9 cellular contexts compared by ENCODE assay signal in genomic region chrX:63761639-63762038, GRCh38. TPM values are rescaled to one million over a fixed set of nuclear protein-coding genes. Genes with fewer than 3 reads are reported as not detected.
A peak's percentile ranks its signal among the peaks of the same experiment; 100 is the strongest.
DNase-seq lines count a peak whose midpoint lies in the region; ATAC-seq, FAIRE-seq and TF ChIP-seq lines count a peak whose summit lies in the region.
"Had no signal": no experiment of that assay in that cellular context is flagged by ENCODE, and none has a peak within 500 bp of the region (broad histone marks: within the 10 kb centered on the region; RNA-seq: fewer than 3 reads in every experiment).

No MANE protein-coding gene starts in this region.

- no peak overlapping the region for H2BK120ac ChIP-seq in H1 (replicated peaks; ENCODE audit: low read depth, low read length)

- no peak for DNase-seq in H1 (ENCODE audit: low read depth in 1 of 2, low spot score in 2 of 2)
- no peak for DNase-seq in esophagus muscularis mucosa (ENCODE audit: extremely low spot score)
- DNase-seq in effector memory CD4-positive, alpha-beta T cell, result no peak
- DNase-seq in H4 (ENCODE audit: low spot score), result no peak
- DNase-seq in NCI-H2029 treated with DMSO at 0.1 percent for 48 hours (lab: John Stamatoyannopoulos, UW), result no peak
- DNase-seq: activated naive CD8-positive, alpha-beta T cell treated with anti-CD3 and anti-CD28 coated beads for 36 hours had no signal

- no peak overlapping the region for H3K27ac ChIP-seq in H1 (ENCODE audit: low read depth, low read length)
- no peak overlapping the region for H3K27ac ChIP-seq in esophagus muscularis mucosa (replicated peaks in 1 of 4)
- H3K27ac ChIP-seq in effector memory CD4-positive, alpha-beta T cell (ENCODE audit: insufficient read depth, low read length, poor library complexity, severe bottlenecking), result no peak overlapping the region

- no peak overlapping the region for H4K8ac ChIP-seq in H1 (ENCODE audit: extremely low read depth, insufficient read depth, low read length)

- H3K4ac ChIP-seq in H1 (replicated peaks; ENCODE audit: insufficient read length, low read depth, low read length), result no peak overlapping the region

- H4K20me1 ChIP-seq in H1 (replicated peaks in 1 of 2; ENCODE audit: control insufficient read depth in 1 of 2, insufficient read depth in 2 of 2, low read length in 2 of 2), result no peaks in the 10 kb centered on the region

- TF ChIP-seq POLR2A in H1 (IDR thresholded peaks at IDR 0.05; ENCODE audit: control extremely low read depth in 1 of 2, low read depth in 2 of 2, low read length in 2 of 2), result no peak
- TF ChIP-seq POLR2A in esophagus muscularis mucosa (IDR thresholded peaks at IDR 0.05; ENCODE audit: low read depth), result no peak

- H3K23ac ChIP-seq in H1 (ENCODE audit: insufficient read length), result no peak overlapping the region

- no peak overlapping the region for H4K5ac ChIP-seq in H1 (ENCODE audit: insufficient read length, low read depth, low read length)

- peaks cover 0 to 12% of the 10 kb centered on the region in 2 experiments; a peak in 2 of 4 replicates for H3K79me2 ChIP-seq in H1 (ENCODE audit: control insufficient read depth in 1 of 2, insufficient read depth in 2 of 2, low read length in 2 of 2)

- no peaks in the 10 kb centered on the region for H3K23me2 ChIP-seq in H1 (ENCODE audit: low read depth, low read length)

- CTCF ChIA-PET in H1 (lab: Charles Lee; ENCODE audit: partially characterized antibody), result interaction anchor here (0.9 to 2.2 kb wide), 5 partner anchors 11 to 21 kb away, joined by 3 to 7 read pairs (median 4); no protein-coding TSS in a partner anchor

- no peak overlapping the region for H3K4me2 ChIP-seq in H1 (ENCODE audit: insufficient read depth in 1 of 2, low read depth in 2 of 2, low read length in 2 of 2)

- H3K18ac ChIP-seq in H1 (ENCODE audit: extremely low read depth, low read length), result no peak overlapping the region

- TF ChIP-seq RAD21 in H1 (IDR thresholded peaks at IDR 0.05 in 1 of 2, conservative IDR thresholded peaks at IDR 0.05 in 1 of 2; ENCODE audit: low read depth in 2 of 2, low read length in 2 of 2), result peak; percentile 16 to 35; a peak in 2 of 4 replicates

- peak; percentile 19 for FAIRE-seq in H1 (lab: Jason Lieb, UNC)

- H2BK15ac ChIP-seq in H1 (ENCODE audit: low read length), result no peak overlapping the region

- H3K9me3 ChIP-seq in H1 (ENCODE audit: insufficient read depth in 2 of 2, low read depth in 1 of 2, low read length in 1 of 2), result no peaks in the 10 kb centered on the region
- H3K9me3 ChIP-seq in esophagus muscularis mucosa, result no peaks in the 10 kb centered on the region
- no peaks in the 10 kb centered on the region for H3K9me3 ChIP-seq in effector memory CD4-positive, alpha-beta T cell (ENCODE audit: control insufficient read depth, low read length)

- H2BK20ac ChIP-seq in H1 (ENCODE audit: low read length), result no peak overlapping the region

- no peak overlapping the region for H3K56ac ChIP-seq in H1 (replicated peaks; ENCODE audit: insufficient read length, low read depth, low read length)

- POLR2A ChIA-PET in H1 (lab: Charles Lee; ENCODE audit: partially characterized antibody), result interaction anchor here (0.5 to 1.7 kb wide), 2 partner anchors 23 to 33 kb away, joined by 3 to 9 read pairs; partner anchors contain the start of gene ARHGEF9

- TF ChIP-seq CTCF in GM12873 (IDR thresholded peaks at IDR 0.05; ENCODE audit: insufficient read depth, low read depth, low read length, missing control alignments) (peak; percentile 17), H1 (IDR thresholded peaks at IDR 0.05; ENCODE audit: control extremely low read depth in 1 of 3, insufficient read depth in 1 of 3, low read depth in 1 of 3, low read length in 3 of 3) (no peak), esophagus muscularis mucosa (IDR thresholded peaks at IDR 0.05) (peak in 1 of 3 experiments; percentile 4)

- H3K36me3 ChIP-seq in H1 (ENCODE audit: control insufficient read depth in 2 of 4, insufficient read depth in 4 of 4, low read length in 3 of 4), result peaks cover 0 to 2% (median 0%) of the 10 kb centered on the region in 4 experiments; a peak in 1 of 8 replicates
- H3K36me3 ChIP-seq in esophagus muscularis mucosa, result no peaks in the 10 kb centered on the region
- no peaks in the 10 kb centered on the region for H3K36me3 ChIP-seq in effector memory CD4-positive, alpha-beta T cell (ENCODE audit: control insufficient read depth, insufficient read depth, low read length)

- no peaks in the 10 kb centered on the region for H3K27me3 ChIP-seq in H1 (replicated peaks in 1 of 4; ENCODE audit: control insufficient read depth in 3 of 4, extremely low read depth in 1 of 4, insufficient read depth in 3 of 4, low read length in 3 of 4)
- H3K27me3 ChIP-seq in esophagus muscularis mucosa, result no peaks in the 10 kb centered on the region
- H3K27me3 ChIP-seq in effector memory CD4-positive, alpha-beta T cell (replicated peaks; ENCODE audit: control insufficient read depth, insufficient read depth, low read length, poor library complexity, severe bottlenecking), result no peaks in the 10 kb centered on the region

- WGBS in H1 (ENCODE audit: extremely low coverage in 1 of 2, insufficient coverage in 1 of 2, insufficient read length in 1 of 2, insufficient replicate concordance in 2 of 2, low coverage in 1 of 2, low lambda C conversion rate in 2 of 2, missing lambda C conversion rate in 1 of 2), 2 experiments, result 100% methylated on average over 1 of the region's 1 CpG; no CpG with 5 or more reads in 1 of the 2 experiments
- 67% methylated on average over 1 of the region's 1 CpG for WGBS in esophagus muscularis mucosa

- no peak overlapping the region for H4K91ac ChIP-seq in H1 (replicated peaks; ENCODE audit: insufficient read length, low read length)

- H3K14ac ChIP-seq in H1 (ENCODE audit: insufficient read length), result no peak overlapping the region

- H3K4me1 ChIP-seq in H1 (replicated peaks in 1 of 4; ENCODE audit: control insufficient read depth in 3 of 4, insufficient read depth in 4 of 4, low read length in 3 of 4), result no peaks in the 10 kb centered on the region
- H3K4me1 ChIP-seq in esophagus muscularis mucosa, result no peaks in the 10 kb centered on the region
- no peaks in the 10 kb centered on the region for H3K4me1 ChIP-seq in effector memory CD4-positive, alpha-beta T cell (ENCODE audit: control insufficient read depth, insufficient read depth, low read length, poor library complexity, severe bottlenecking)

- ATAC-seq in GM21367 (IDR thresholded peaks at IDR 0.05; ENCODE audit: unreplicated experiment) (peak; percentile 89), HG03280 (IDR thresholded peaks at IDR 0.05; ENCODE audit: unreplicated experiment) (peak; percentile 93)

- TF ChIP-seq EP300 in H1 (IDR thresholded peaks at IDR 0.05; ENCODE audit: borderline replicate concordance in 1 of 2, low read depth in 2 of 2, low read length in 2 of 2) (no peak), esophagus muscularis mucosa (IDR thresholded peaks at IDR 0.05) (no peak)

- H2AFZ ChIP-seq in H1 (ENCODE audit: low read length), result no peak overlapping the region

- no peaks in the 10 kb centered on the region for H3K79me1 ChIP-seq in H1 (ENCODE audit: low read depth, low read length)

- no peak overlapping the region for H2BK5ac ChIP-seq in H1 (ENCODE audit: low read depth, low read length)

- no peak overlapping the region for H2BK12ac ChIP-seq in H1 (ENCODE audit: low read depth, low read length)

- no peak overlapping the region for H3K4me3 ChIP-seq in H1 (ENCODE audit: extremely low read depth in 1 of 4, insufficient read depth in 2 of 4, low read depth in 3 of 4, low read length in 4 of 4)
- no peak overlapping the region for H3K4me3 ChIP-seq in esophagus muscularis mucosa
- no peak overlapping the region for H3K4me3 ChIP-seq in effector memory CD4-positive, alpha-beta T cell (ENCODE audit: insufficient read depth, low read depth, low read length, poor library complexity, severe bottlenecking)

- H3K9ac ChIP-seq in H1 (replicated peaks in 1 of 4; ENCODE audit: extremely low read depth in 1 of 4, low read depth in 3 of 4, low read length in 3 of 4), result no peak overlapping the region

- intact Hi-C loops in esophagus muscularis mucosa (cut with DNase I), result no loop called here

- no peak overlapping the region for H2AK5ac ChIP-seq in H1 (ENCODE audit: low read depth, low read length)

TF ChIP-seq in H1, 55 proteins besides CTCF, POLR2A, EP300 and RAD21:
- TF ChIP-seq BACH1 (IDR thresholded peaks at IDR 0.05; ENCODE audit: low read length) (no peak), SIX5 (IDR thresholded peaks at IDR 0.05; ENCODE audit: low read depth, low read length) (no peak), RBBP5 (IDR thresholded peaks at IDR 0.05; ENCODE audit: borderline replicate concordance, low read depth, low read length) (no peak), PHF8 (conservative IDR thresholded peaks at IDR 0.05; ENCODE audit: low read depth, low read length) (no peak), HDAC6 (IDR thresholded peaks at IDR 0.05; ENCODE audit: low read depth, low read length) (no peak), JUN (IDR thresholded peaks at IDR 0.05; ENCODE audit: low read depth, low read length) (no peak), CEBPB (IDR thresholded peaks at IDR 0.05; ENCODE audit: low read depth, low read length) (no peak), BRCA1 (IDR thresholded peaks at IDR 0.05; ENCODE audit: low read depth, low read length) (no peak), YY1 (IDR thresholded peaks at IDR 0.05; ENCODE audit: low read depth, low read length) (no peak), SP1 (IDR thresholded peaks at IDR 0.05; ENCODE audit: low read depth, low read length) (no peak)

RNA-seq across cellular contexts. Expression of gene ARHGEF9, which starts 23.4 kb away (rescaled TPM):
- 28.7 and 37.1 TPM in 2 replicates for total RNA-seq in H1 (2021; fragmentation: NEBNext Ultra II Directional; extraction: Animal tissue kit (Norgen Biotek cat#: 25700))
- polyA plus RNA-seq in H1 (2011; rRNA removed), result 27.3 and 31.8 TPM in 2 replicates
- 38.8 TPM for polyA plus RNA-seq in H1 (2011; cell fraction: cytosol; rRNA removed)
- 36.6 TPM for polyA plus RNA-seq in H1 (2011; cell fraction: nucleus; rRNA removed)
- polyA plus RNA-seq in H1 (2012, experiment 1 of 2), result 39.1 to 45.2 TPM (median 41.4 TPM) in 4 replicates
- polyA plus RNA-seq in H1 (2012, experiment 2 of 2), result 15.0 TPM
- polyA plus RNA-seq in H1 (2013, experiment 1 of 2), result 25.8 TPM
- 25.2 TPM for polyA plus RNA-seq in H1 (2013, experiment 2 of 2)
- polyA minus RNA-seq in H1 (2011; rRNA and poly(A)+ RNA removed), result 39.6 and 49.6 TPM in 2 replicates
- polyA minus RNA-seq in H1 (2011; cell fraction: cytosol; rRNA and poly(A)+ RNA removed), result 21.1 TPM
- 41.3 TPM for polyA minus RNA-seq in H1 (2011; cell fraction: nucleus; rRNA and poly(A)+ RNA removed)
- total RNA-seq in esophagus muscularis mucosa, result 10 to 100 TPM; 18.7 to 21.4 (median 20.4) TPM
- 9.1 and 16.1 TPM in 2 replicates for total RNA-seq in H4 (2014; rRNA removed; shearing (Covaris generic))
